In the genomic region with DNA sequence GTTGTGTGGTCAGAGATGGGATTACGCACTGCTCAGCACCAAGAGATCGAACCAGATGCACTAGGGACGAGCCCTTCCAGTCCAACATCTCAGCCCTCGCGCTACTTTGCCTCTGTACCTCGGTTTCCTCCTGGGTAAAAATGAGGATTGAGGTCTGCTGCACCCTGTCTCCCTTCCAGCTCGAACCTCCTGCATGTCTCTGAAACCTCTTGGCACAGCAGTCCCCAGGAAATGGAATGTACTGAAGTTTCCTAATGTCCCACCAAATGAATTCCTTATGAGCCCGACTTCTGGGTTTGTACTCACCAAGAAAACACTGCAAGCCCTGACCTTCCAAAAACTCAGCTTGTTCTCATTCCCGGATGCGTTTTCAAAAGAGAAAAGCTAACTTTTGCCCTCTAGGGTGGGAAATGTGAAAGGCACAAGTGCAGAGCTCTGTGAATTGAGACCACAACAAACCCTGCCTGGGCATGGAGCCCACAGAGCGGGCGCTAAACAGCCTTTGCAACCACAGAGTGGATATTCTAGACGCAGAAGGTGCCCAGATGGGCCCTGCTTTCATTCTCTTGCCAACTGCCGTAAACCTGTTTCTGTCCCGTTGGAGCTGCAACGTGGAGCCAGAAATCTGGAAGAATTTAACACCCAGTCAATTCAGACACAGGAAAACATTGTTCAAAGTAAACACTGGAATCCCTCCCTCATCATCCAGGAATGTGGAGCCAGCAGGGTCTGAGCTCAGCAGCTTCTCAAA, we compare ENCODE assay signal across 8 cellular contexts. TPM values are rescaled to one million over a fixed set of nuclear protein-coding genes. Genes with fewer than 3 reads are reported as not detected.
DNase-seq lines count a peak whose midpoint lies in the region; ATAC-seq and TF ChIP-seq lines count a peak whose summit lies in the region.

No MANE protein-coding gene starts in this region.

- H4K20me1 ChIP-seq in SK-N-SH (ENCODE audit: insufficient read depth): no peaks in the 10 kb centered on the region

- no peaks in the 10 kb centered on the region for H3K79me2 ChIP-seq in SK-N-SH (ENCODE audit: insufficient read depth)

- peak overlapping the region; percentile 17; the same call in 1 of the 2 replicates for H3K9ac ChIP-seq in SK-N-SH

- no peak overlapping the region for H3K4me3 Mint-ChIP-seq in Caco-2 (ENCODE audit: unreplicated experiment)

- H3K4me3 ChIP-seq in Caco-2 (ENCODE audit: low read depth, low read length) (no peak overlapping the region), SK-N-SH (ENCODE audit: low read depth in 2 of 2, low read length in 1 of 2) (no peak overlapping the region), gastroesophageal sphincter (peak overlapping the region in 1 of 2 donors; percentile 6)

- H3K36me3 ChIP-seq in Caco-2 (ENCODE audit: control insufficient read depth, insufficient read depth, low read length): no peaks in the 10 kb centered on the region
- H3K36me3 ChIP-seq in SK-N-SH (replicated peaks in 1 of 2; ENCODE audit: control insufficient read depth in 1 of 2, insufficient read depth in 2 of 2, low read length in 1 of 2): no peaks in the 10 kb centered on the region
- H3K36me3 ChIP-seq in gastroesophageal sphincter: no peaks in the 10 kb centered on the region

- H3K27me3 ChIP-seq in Caco-2 (replicated peaks; ENCODE audit: control insufficient read depth, insufficient read depth, low read length) (no peaks in the 10 kb centered on the region), SK-N-SH (ENCODE audit: insufficient read depth) (no peaks in the 10 kb centered on the region), gastroesophageal sphincter (no peaks in the 10 kb centered on the region)

- H3K4me2 ChIP-seq in SK-N-SH: peak overlapping the region; percentile 73

- TF ChIP-seq CTCF in Caco-2 (IDR thresholded peaks at IDR 0.05; ENCODE audit: insufficient read depth in 1 of 2, low read depth in 1 of 2, low read length in 1 of 2, severe bottlenecking in 1 of 2, unreplicated experiment in 1 of 2) (no peak), SK-N-SH (IDR thresholded peaks at IDR 0.05) (peak; percentile 56), gastroesophageal sphincter (IDR thresholded peaks at IDR 0.05) (peak in 3 of 4 experiments; percentile 62 to 64 (median 63))

- ATAC-seq in gastroesophageal sphincter (peak; percentile 87), GM18861 (IDR thresholded peaks at IDR 0.05; ENCODE audit: unreplicated experiment) (no peak), GM21825 (IDR thresholded peaks at IDR 0.05; ENCODE audit: unreplicated experiment) (no peak), GM18498 (IDR thresholded peaks at IDR 0.05; ENCODE audit: unreplicated experiment) (no peak)

- H3F3A ChIP-seq in SK-N-SH (replicated peaks; ENCODE audit: insufficient read depth): peaks cover 10% of the 10 kb centered on the region

- TF ChIP-seq POLR2A in gastroesophageal sphincter (IDR thresholded peaks at IDR 0.05): no peak

- peak; percentile 50; the same call in 1 of the 2 replicates for TF ChIP-seq RAD21 in SK-N-SH (IDR thresholded peaks at IDR 0.05; ENCODE audit: low read length)

- TF ChIP-seq EP300 in SK-N-SH (IDR thresholded peaks at IDR 0.05; ENCODE audit: borderline replicate concordance in 1 of 2, low read depth in 1 of 2, low read length in 1 of 2) (peak in 1 of 2 experiments; percentile 59; a peak in 1 of 4 replicates), gastroesophageal sphincter (IDR thresholded peaks at IDR 0.05) (no peak)

- POLR2A ChIA-PET in Caco-2 (lab: Charles Lee): interaction anchor here (0.5 kb wide), 1 partner anchor 22 kb away, joined by 3 read pairs; no protein-coding TSS in a partner anchor
- POLR2A ChIA-PET in SK-N-SH (lab: Yijun Ruan, JAX): interaction anchor here (0.7 kb wide), 1 partner anchor 44 kb away, joined by 3 read pairs; no protein-coding TSS in a partner anchor

- intact Hi-C loops in Caco-2 (cut with micrococcal nuclease; ENCODE audit: unreplicated experiment): loop anchor here (2.0 kb wide), 1 partner anchor 194 kb away; no protein-coding TSS in a partner anchor

- H3K9me2 ChIP-seq in SK-N-SH: no peaks in the 10 kb centered on the region

- H3K27ac ChIP-seq in SK-N-SH (ENCODE audit: low read depth in 2 of 2, low read length in 1 of 2) (peak overlapping the region; percentile 59 to 77), gastroesophageal sphincter (peak overlapping the region; percentile 16 to 78 (median 75))

- no peaks in the 10 kb centered on the region for H3K36me3 Mint-ChIP-seq in Caco-2 (ENCODE audit: insufficient read depth, unreplicated experiment)

- BruUV-seq in Caco-2 (replicated peaks; lab: Mats Ljungman, UMichigan): no TSS peak

- CTCF ChIA-PET in Caco-2 (lab: Charles Lee) (interaction anchor here (0.6 to 1.0 kb wide), 2 partner anchors 130 to 196 kb away, joined by 4 read pairs; no protein-coding TSS in a partner anchor), SK-N-SH (lab: Yijun Ruan, JAX) (interaction anchor here (0.8 to 1.5 kb wide), 4 partner anchors 11 to 32 kb away, joined by 3 to 4 read pairs (median 4); no protein-coding TSS in a partner anchor)

- DNase-seq in Caco-2: no peak
- DNase-seq in SK-N-SH: peak; percentile 23
- peak; percentile 92 for DNase-seq in pons (ENCODE audit: low spot score)
- DNase-seq in NCI-H774 (lab: John Stamatoyannopoulos, UW): no peak

- 55% methylated on average over 16 of the region's 16 CpGs for WGBS in SK-N-SH (ENCODE audit: low lambda C conversion rate)
- 35 to 44% methylated on average over 11 to 12 of the region's 16 CpGs for WGBS in gastroesophageal sphincter (ENCODE audit: low coverage in 1 of 2), 2 donors

- H3K4me1 ChIP-seq in Caco-2: peaks cover 14% of the 10 kb centered on the region; the same call in 1 of the 2 replicates
- H3K4me1 ChIP-seq in SK-N-SH (ENCODE audit: control insufficient read depth in 1 of 2, insufficient read depth in 2 of 2, low read depth in 1 of 2, low read length in 1 of 2): peaks cover 23% of the 10 kb centered on the region in 2 experiments; a peak in 3 of 4 replicates
- H3K4me1 ChIP-seq in gastroesophageal sphincter: peaks cover 7 to 86% (median 34%) of the 10 kb centered on the region in 3 donors

- H2AFZ ChIP-seq in SK-N-SH (ENCODE audit: low read depth): peak overlapping the region; percentile 71; the same call in 1 of the 2 replicates

- no peaks in the 10 kb centered on the region for H3K9me3 ChIP-seq in Caco-2
- 0 out of 2 replicates have a peak, but pooled peaks cover 3% of the 10 kb centered on the region for H3K9me3 ChIP-seq in SK-N-SH
- no peaks in the 10 kb centered on the region for H3K9me3 ChIP-seq in gastroesophageal sphincter

- H3K27ac Mint-ChIP-seq in Caco-2 (ENCODE audit: unreplicated experiment): peak overlapping the region; percentile 69

- no peaks in the 10 kb centered on the region for H3K9me3 Mint-ChIP-seq in Caco-2 (ENCODE audit: unreplicated experiment)

- peaks cover 10% of the 10 kb centered on the region for H3K4me1 Mint-ChIP-seq in Caco-2 (ENCODE audit: low read depth, unreplicated experiment)

- H3K27me3 Mint-ChIP-seq in Caco-2 (ENCODE audit: insufficient read depth, unreplicated experiment): no peaks in the 10 kb centered on the region

TF ChIP-seq in SK-N-SH, 30 proteins besides CTCF, POLR2A, EP300 and RAD21 (continues in another document):
- TF ChIP-seq GABPA (IDR thresholded peaks at IDR 0.05; ENCODE audit: low read depth) (no peak), ELF1 (IDR thresholded peaks at IDR 0.05) (no peak), NRF1 (IDR thresholded peaks at IDR 0.05; ENCODE audit: low read depth, low read length) (no peak), RFX5 (IDR thresholded peaks at IDR 0.05; ENCODE audit: low read length) (no peak), POLR2AphosphoS5 (IDR thresholded peaks at IDR 0.05; ENCODE audit: low read depth, low read length) (peak; percentile 43; the same call in 1 of the 2 replicates), EZH2phosphoT487 (IDR thresholded peaks at IDR 0.05; ENCODE audit: borderline replicate concordance, low read depth) (no peak), TAF1 (IDR thresholded peaks at IDR 0.05; ENCODE audit: borderline replicate concordance, low read depth, low read length) (no peak), MEF2A (IDR thresholded peaks at IDR 0.05; ENCODE audit: borderline replicate concordance, low read depth) (no peak), CHD2 (IDR thresholded peaks at IDR 0.05; ENCODE audit: low read length, partially characterized antibody) (no peak), TEAD4 (IDR thresholded peaks at IDR 0.05; ENCODE audit: borderline replicate concordance, insufficient read depth) (peak; percentile 43), RXRA (IDR thresholded peaks at IDR 0.05; ENCODE audit: borderline replicate concordance, low read depth) (no peak; the same call in 1 of the 2 replicates), JUND (IDR thresholded peaks at IDR 0.05) (no peak; the same call in 1 of the 2 replicates), SIN3A (IDR thresholded peaks at IDR 0.05; ENCODE audit: borderline replicate concordance, low read depth, low read length) (peak; percentile 16; the same call in 1 of the 2 replicates), MXI1 (IDR thresholded peaks at IDR 0.05; ENCODE audit: low read depth, low read length) (no peak), TCF12 (IDR thresholded peaks at IDR 0.05) (peak; percentile 92)
- TF ChIP-seq, protein P1, sequence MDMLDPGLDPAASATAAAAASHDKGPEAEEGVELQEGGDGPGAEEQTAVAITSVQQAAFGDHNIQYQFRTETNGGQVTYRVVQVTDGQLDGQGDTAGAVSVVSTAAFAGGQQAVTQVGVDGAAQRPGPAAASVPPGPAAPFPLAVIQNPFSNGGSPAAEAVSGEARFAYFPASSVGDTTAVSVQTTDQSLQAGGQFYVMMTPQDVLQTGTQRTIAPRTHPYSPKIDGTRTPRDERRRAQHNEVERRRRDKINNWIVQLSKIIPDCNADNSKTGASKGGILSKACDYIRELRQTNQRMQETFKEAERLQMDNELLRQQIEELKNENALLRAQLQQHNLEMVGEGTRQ (IDR thresholded peaks at IDR 0.05; ENCODE audit: borderline replicate concordance, low read depth, low read length): no peak

RNA-seq across cellular contexts. Expression of gene CDRT4, which starts 10.3 kb away (rescaled TPM):
- total RNA-seq in Caco-2 (2022) (1.8 and 6.3 TPM in 2 replicates), gastroesophageal sphincter (1 to 10 TPM; 5.4 to 5.9 (median 5.5) TPM)
- polyA plus RNA-seq in SK-N-SH (2012; rRNA removed): 3.8 and 4.6 TPM in 2 replicates
- 0.15 and 0.39 TPM in 2 replicates for polyA plus RNA-seq in SK-N-SH (2012; cell fraction: cytosol; rRNA removed)
- polyA plus RNA-seq in SK-N-SH (2012; cell fraction: nucleus; rRNA removed): 39.1 and 56.6 TPM in 2 replicates

Comparison
In these comparisons a context has a peak if more than half of its experiments do, and no peak if none do; other contexts are left out.
1. DNase-seq: peak in SK-N-SH (single experiment) and pons (single experiment); none in Caco-2 (0 of 2) and NCI-H774 (single experiment).
2. CTCF ChIP-seq: peak in SK-N-SH (single experiment) and gastroesophageal sphincter (3 of 4); none in Caco-2 (0 of 2).